3 cellular contexts compared by ENCODE assay signal in the genomic region with DNA sequence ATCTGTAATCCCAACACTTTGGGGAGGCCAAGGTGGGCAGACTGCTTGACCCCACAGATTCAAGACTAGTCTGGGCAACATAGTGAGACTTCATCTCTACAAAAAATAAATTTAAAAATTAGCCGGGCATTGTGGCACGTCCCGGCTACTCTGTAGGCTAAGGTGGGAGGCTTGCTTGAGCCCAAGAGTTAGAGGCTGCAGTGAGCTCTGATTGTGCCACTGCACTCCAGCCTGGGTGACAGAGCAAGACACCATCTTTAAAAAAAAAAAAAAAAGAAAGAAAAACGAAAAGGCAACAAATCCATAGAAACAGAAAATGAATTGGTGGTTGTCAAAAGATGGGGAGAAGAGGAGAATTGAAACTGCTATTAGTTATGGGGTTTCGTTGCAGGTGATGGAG.
TF ChIP-seq lines count a peak whose summit lies in the region.

No MANE protein-coding gene starts in this region.

TF ChIP-seq in HEK293, 187 proteins besides CTCF, POLR2A, EP300 and RAD21:
- no peak for TF ChIP-seq ZBTB8A (tag by site-specific recombination; IDR thresholded peaks at IDR 0.05)
- TF ChIP-seq PRDM4 (tag by site-specific recombination; IDR thresholded peaks at IDR 0.05) = 0 out of 2 replicates have a peak, but pooled peaks have one; percentile 26

TF ChIP-seq in IMR-90, 13 proteins besides CTCF, POLR2A, EP300 and RAD21:
- no peak for TF ChIP-seq FOS (IDR thresholded peaks at IDR 0.05; ENCODE audit: low read depth, low read length)
- no peak for TF ChIP-seq ELK1 (IDR thresholded peaks at IDR 0.05; ENCODE audit: borderline replicate concordance, low read depth, low read length)
- no peak for TF ChIP-seq MAFK (IDR thresholded peaks at IDR 0.05; ENCODE audit: low read depth, low read length)
- TF ChIP-seq USF2 (IDR thresholded peaks at IDR 0.05; ENCODE audit: low read depth, low read length) = no peak
- no peak for TF ChIP-seq RFX5 (IDR thresholded peaks at IDR 0.05; ENCODE audit: low read depth, low read length)
- peak; percentile 51; the same call in 1 of the 2 replicates for TF ChIP-seq CEBPB (IDR thresholded peaks at IDR 0.05; ENCODE audit: low read depth, low read length)
- no peak for TF ChIP-seq SMC3 (IDR thresholded peaks at IDR 0.05; ENCODE audit: low read depth, low read length)

TF ChIP-seq in K562, 482 proteins besides CTCF, POLR2A, EP300 and RAD21:
- TF ChIP-seq ZNF77 (CRISPR knock-in tag; IDR thresholded peaks at IDR 0.05) (no peak), ZNF79 (CRISPR knock-in tag; IDR thresholded peaks at IDR 0.05; ENCODE audit: low read depth) (no peak), CEBPG (CRISPR knock-in tag; IDR thresholded peaks at IDR 0.05) (no peak), CEBPG (tag; conservative IDR thresholded peaks at IDR 0.05 in 1 of 2, IDR thresholded peaks at IDR 0.05 in 1 of 2) (0 out of 4 replicates have a peak, but pooled peaks of 1 of the 2 experiments have one; percentile 16), CEBPB (tag; IDR thresholded peaks at IDR 0.05) (peak; percentile 65)
